In the genomic region with DNA sequence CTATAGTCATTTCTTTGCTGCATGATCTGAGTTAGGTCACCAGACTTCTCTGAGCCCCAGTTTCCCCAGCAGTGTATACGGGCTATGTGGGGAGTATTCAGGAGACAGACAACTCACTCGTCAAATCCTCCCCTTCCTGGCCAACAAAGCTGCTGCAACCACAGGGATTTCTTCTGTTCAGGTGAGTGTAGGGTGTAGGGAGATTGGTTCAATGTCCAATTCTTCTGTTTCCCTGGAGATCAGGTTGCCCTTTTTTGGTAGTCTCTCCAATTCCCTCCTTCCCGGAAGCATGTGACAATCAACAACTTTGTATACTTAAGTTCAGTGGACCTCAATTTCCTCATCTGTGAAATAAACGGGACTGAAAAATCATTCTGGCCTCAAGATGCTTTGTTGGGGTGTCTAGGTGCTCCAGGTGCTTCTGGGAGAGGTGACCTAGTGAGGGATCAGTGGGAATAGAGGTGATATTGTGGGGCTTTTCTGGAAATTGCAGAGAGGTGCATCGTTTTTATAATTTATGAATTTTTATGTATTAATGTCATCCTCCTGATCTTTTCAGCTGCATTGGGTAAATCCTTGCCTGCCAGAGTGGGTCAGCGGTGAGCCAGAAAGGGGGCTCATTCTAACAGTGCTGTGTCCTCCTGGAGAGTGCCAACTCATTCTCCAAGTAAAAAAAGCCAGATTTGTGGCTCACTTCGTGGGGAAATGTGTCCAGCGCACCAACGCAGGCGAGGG, we compare ENCODE assay signal across 8 cellular contexts. TPM values are rescaled to one million over a fixed set of nuclear protein-coding genes. Genes with fewer than 3 reads are reported as not detected.
DNase-seq lines count a peak whose midpoint lies in the region; ATAC-seq and TF ChIP-seq lines count a peak whose summit lies in the region.

No MANE protein-coding gene starts in this region.

- CTCF ChIA-PET in CD4-positive, alpha-beta memory T cell (lab: Charles Lee; ENCODE audit: partially characterized antibody) = interaction anchor here (0.6 to 1.6 kb wide), 7 partner anchors 9 to 249 kb away, joined by 3 to 5 read pairs (median 4); no protein-coding TSS in a partner anchor

- H3K4me3 ChIP-seq in CD4-positive, alpha-beta memory T cell (ENCODE audit: low read length in 2 of 2) = peak overlapping the region in 1 of 2 donors; percentile 77

- peaks cover 0 to 5% (median 0%) of the 10 kb centered on the region in 8 donors for H3K9me3 Mint-ChIP-seq in CD4-positive, alpha-beta memory T cell
- H3K9me3 Mint-ChIP-seq in chondrocyte (ENCODE audit: low read depth) (no peaks in the 10 kb centered on the region), naive B cell (peaks cover 0 to 3% (median 2%) of the 10 kb centered on the region in 7 donors)

- peaks cover 43% of the 10 kb centered on the region for H3K4me1 ChIP-seq in CD4-positive, alpha-beta memory T cell (ENCODE audit: insufficient read depth, low read length)

- H3K27me3 Mint-ChIP-seq in CD4-positive, alpha-beta memory T cell = peaks cover 0 to 6% of the 10 kb centered on the region in 2 donors
- H3K27me3 Mint-ChIP-seq in chondrocyte (ENCODE audit: low read depth) (no peaks in the 10 kb centered on the region), naive B cell (peaks cover 0 to 4% (median 4%) of the 10 kb centered on the region in 3 donors)

- H3K9me3 ChIP-seq in CD4-positive, alpha-beta memory T cell (ENCODE audit: control insufficient read depth in 1 of 2, low read length in 2 of 2) = no peaks in the 10 kb centered on the region

- no peak for TF ChIP-seq CTCF in chondrocyte (IDR thresholded peaks at IDR 0.05)

- DNase-seq in CD4-positive, alpha-beta memory T cell = peak in 2 of 5 donors; percentile 18 to 61
- DNase-seq in M059J (ENCODE audit: low read depth) = peak; percentile 21
- DNase-seq in chondrocyte (ENCODE audit: low spot score) = no peak
- DNase-seq in naive B cell = no peak
- no peak for DNase-seq in NCI-H1048 (lab: John Stamatoyannopoulos, UW)
- no peak for DNase-seq in hypothalamus (lab: John Stamatoyannopoulos, UW)
- DNase-seq in NCI-H2227 (lab: John Stamatoyannopoulos, UW; ENCODE audit: unreplicated experiment) = no peak
- no peak for DNase-seq in NK-92 treated with Interleukin-12 subunit alpha and Interleukin-12 subunit beta, amount 100 ng/mL, for 24 hours (lab: John Stamatoyannopoulos, UW)

- no peaks in the 10 kb centered on the region for H3K36me3 ChIP-seq in CD4-positive, alpha-beta memory T cell (ENCODE audit: insufficient read depth, low read length)

- no peaks in the 10 kb centered on the region for H3K27me3 ChIP-seq in CD4-positive, alpha-beta memory T cell (ENCODE audit: insufficient read depth, low read length)

- peak overlapping the region; percentile 87 to 100 (median 90) for H3K27ac Mint-ChIP-seq in CD4-positive, alpha-beta memory T cell
- peak overlapping the region; percentile 99 for H3K27ac Mint-ChIP-seq in chondrocyte (ENCODE audit: unreplicated experiment)
- peak overlapping the region; percentile 92 to 100 (median 96) for H3K27ac Mint-ChIP-seq in naive B cell

- ATAC-seq in naive B cell (ENCODE audit: low read depth in 2 of 2) = no peak

- POLR2A ChIA-PET in CD4-positive, alpha-beta memory T cell (lab: Charles Lee; ENCODE audit: partially characterized antibody) = interaction anchor here (0.7 to 3.4 kb wide), 10 partner anchors 15 to 254 kb away, joined by 3 to 13 read pairs (median 4); a partner anchor contains a TSS

- H3K4me1 Mint-ChIP-seq in CD4-positive, alpha-beta memory T cell = peaks cover 22 to 56% (median 41%) of the 10 kb centered on the region in 4 donors
- H3K4me1 Mint-ChIP-seq in chondrocyte (ENCODE audit: low read depth) (peaks cover 53% of the 10 kb centered on the region), naive B cell (peaks cover 35 to 41% (median 36%) of the 10 kb centered on the region in 3 donors)

- intact Hi-C loops in CD4-positive, alpha-beta memory T cell (cut with micrococcal nuclease) = no loop called here

- H3K27ac ChIP-seq in CD4-positive, alpha-beta memory T cell (ENCODE audit: low read depth, low read length) = peak overlapping the region; percentile 80

- peak overlapping the region; percentile 68 to 85 (median 80) for H3K4me3 Mint-ChIP-seq in CD4-positive, alpha-beta memory T cell
- peak overlapping the region; percentile 66 for H3K4me3 Mint-ChIP-seq in chondrocyte (ENCODE audit: unreplicated experiment)
- peak overlapping the region; percentile 73 to 97 (median 82) for H3K4me3 Mint-ChIP-seq in naive B cell

- H3K36me3 Mint-ChIP-seq in CD4-positive, alpha-beta memory T cell = peaks cover 0 to 15% of the 10 kb centered on the region in 2 donors
- peaks cover 8% of the 10 kb centered on the region for H3K36me3 Mint-ChIP-seq in chondrocyte (ENCODE audit: low read depth)
- H3K36me3 Mint-ChIP-seq in naive B cell = no peaks in the 10 kb centered on the region

RNA-seq across cellular contexts. Expression of a gene that starts 0.6 kb away (rescaled TPM):
- 10 to 100 TPM; 10.5 to 12.9 TPM for total RNA-seq in CD4-positive, alpha-beta memory T cell
- polyA plus RNA-seq in CD4-positive, alpha-beta memory T cell = 10 to 100 TPM in 1 of 2 donors, 1 to 10 TPM in 1; 3.3 to 20.6 TPM
- total RNA-seq in M059J (2014; rRNA removed; shearing (Covaris generic)) = 48.5 and 53.0 TPM in 2 replicates
- 230 to 303 TPM (median 301 TPM) in 3 replicates for total RNA-seq in chondrocyte
- 10 to 100 TPM; 22.9 to 89.9 (median 48.2) TPM for polyA plus RNA-seq in naive B cell (ENCODE audit: low read depth in 6 of 6)

RNA-seq across cellular contexts. Expression of a gene that starts 19.7 kb away (rescaled TPM):
- total RNA-seq in CD4-positive, alpha-beta memory T cell = not detected
- polyA plus RNA-seq in CD4-positive, alpha-beta memory T cell = not detected
- total RNA-seq in M059J (2014; rRNA removed; shearing (Covaris generic)) = not detected in 2 replicates
- total RNA-seq in chondrocyte = not detected in 3 replicates
- polyA plus RNA-seq in naive B cell (ENCODE audit: low read depth in 6 of 6) = not detected
